Comparison of ENCODE assay signal across 1 cellular context in the genomic region with DNA sequence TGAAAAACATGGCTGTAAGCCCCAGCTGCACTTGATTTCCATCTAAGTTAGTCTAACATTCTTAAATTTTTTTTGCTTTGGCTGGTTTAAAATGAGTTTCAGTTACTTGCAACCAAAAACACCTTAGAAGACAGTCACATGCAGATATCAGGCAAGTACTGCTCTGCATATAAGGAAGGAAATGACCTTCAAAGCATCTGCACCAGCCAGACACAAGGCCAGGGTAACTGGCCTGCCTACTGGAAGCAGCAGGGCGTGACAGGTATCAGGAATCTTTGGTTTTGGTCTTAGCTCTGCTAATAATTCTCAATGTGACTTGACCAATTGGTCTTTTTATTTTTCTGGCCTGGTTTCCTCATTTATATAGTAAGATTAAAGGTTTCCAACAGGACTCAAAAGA.
A peak's percentile ranks its signal among the peaks of the same experiment; 100 is the strongest.
TF ChIP-seq lines count a peak whose summit lies in the region.

No MANE protein-coding gene starts in this region.

TF ChIP-seq in GM12878, 131 proteins besides CTCF, POLR2A, EP300 and RAD21:
- TF ChIP-seq RAD51 (IDR thresholded peaks at IDR 0.05): no peak
- peak; percentile 88 for TF ChIP-seq PAX5 (IDR thresholded peaks at IDR 0.05; ENCODE audit: borderline replicate concordance, low read depth, low read length)
- TF ChIP-seq POU2F2 (IDR thresholded peaks at IDR 0.05; ENCODE audit: borderline replicate concordance, low read depth, low read length): no peak
- TF ChIP-seq, protein P1, sequence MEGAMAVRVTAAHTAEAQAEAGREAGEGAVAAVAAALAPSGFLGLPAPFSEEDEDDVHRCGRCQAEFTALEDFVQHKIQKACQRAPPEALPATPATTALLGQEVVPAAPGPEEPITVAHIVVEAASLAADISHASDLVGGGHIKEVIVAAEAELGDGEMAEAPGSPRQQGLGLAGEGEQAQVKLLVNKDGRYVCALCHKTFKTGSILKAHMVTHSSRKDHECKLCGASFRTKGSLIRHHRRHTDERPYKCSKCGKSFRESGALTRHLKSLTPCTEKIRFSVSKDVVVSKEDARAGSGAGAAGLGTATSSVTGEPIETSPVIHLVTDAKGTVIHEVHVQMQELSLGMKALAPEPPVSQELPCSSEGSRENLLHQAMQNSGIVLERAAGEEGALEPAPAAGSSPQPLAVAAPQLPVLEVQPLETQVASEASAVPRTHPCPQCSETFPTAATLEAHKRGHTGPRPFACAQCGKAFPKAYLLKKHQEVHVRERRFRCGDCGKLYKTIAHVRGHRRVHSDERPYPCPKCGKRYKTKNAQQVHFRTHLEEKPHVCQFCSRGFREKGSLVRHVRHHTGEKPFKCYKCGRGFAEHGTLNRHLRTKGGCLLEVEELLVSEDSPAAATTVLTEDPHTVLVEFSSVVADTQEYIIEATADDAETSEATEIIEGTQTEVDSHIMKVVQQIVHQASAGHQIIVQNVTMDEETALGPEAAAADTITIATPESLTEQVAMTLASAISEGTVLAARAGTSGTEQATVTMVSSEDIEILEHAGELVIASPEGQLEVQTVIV (IDR thresholded peaks at IDR 0.05; ENCODE audit: borderline replicate concordance, partially characterized antibody): no peak
- no peak for TF ChIP-seq NR2F1 (conservative IDR thresholded peaks at IDR 0.05)
